10 cellular contexts compared by ENCODE assay signal in the genomic region with DNA sequence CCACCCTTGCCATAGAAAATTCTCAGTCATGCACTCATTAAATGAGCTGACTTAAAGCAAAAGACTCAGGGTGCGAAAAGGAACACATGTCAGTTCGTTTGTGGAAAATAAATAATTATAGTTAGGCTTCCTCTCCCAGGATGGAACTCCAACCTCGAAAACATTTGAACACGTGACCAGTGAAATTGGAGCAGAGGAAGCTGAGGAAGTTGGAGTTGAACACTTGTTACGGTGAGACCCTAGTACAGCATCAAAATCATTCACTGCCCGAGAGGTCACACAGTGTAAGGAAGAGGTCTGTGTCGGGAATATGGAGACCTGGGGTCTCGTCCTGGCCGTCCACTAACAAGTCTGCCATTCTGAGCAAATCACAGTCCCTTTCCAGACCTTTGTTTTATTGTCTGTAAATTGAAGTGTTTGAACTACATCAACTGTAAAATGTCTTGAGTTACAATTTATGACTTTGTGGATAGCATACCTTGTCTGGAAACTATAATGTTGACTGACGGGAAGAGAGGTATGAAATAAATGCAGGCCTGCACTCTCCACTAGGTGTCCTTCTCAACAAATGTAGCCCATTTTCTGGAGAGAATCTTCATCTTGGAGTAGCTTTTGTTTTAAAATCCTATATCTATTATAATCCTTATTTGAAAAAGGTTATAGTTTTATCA. TPM values are rescaled to one million over a fixed set of nuclear protein-coding genes. Genes with fewer than 3 reads are reported as not detected.
A peak's percentile ranks its signal among the peaks of the same experiment; 100 is the strongest.
DNase-seq lines count a peak whose midpoint lies in the region; ATAC-seq, FAIRE-seq and TF ChIP-seq lines count a peak whose summit lies in the region.
"Had no signal": no experiment of that assay in that cellular context is flagged by ENCODE, and none has a peak within 500 bp of the region (broad histone marks: within the 10 kb centered on the region; RNA-seq: fewer than 3 reads in every experiment).

No MANE protein-coding gene starts in this region.

- 83 to 88% (median 83%) methylated on average over 10 of the region's 10 CpGs for WGBS in small intestine, 3 donors

- no peaks in the 10 kb centered on the region for H3K27me3 ChIP-seq in adipocyte (replicated peaks; ENCODE audit: control insufficient read depth, insufficient read depth, low read length)
- no peaks in the 10 kb centered on the region for H3K27me3 ChIP-seq in small intestine (ENCODE audit: control insufficient read depth in 2 of 2, insufficient read depth in 2 of 2, low read length in 2 of 2)

- H3K4me1 ChIP-seq in HEK293 (ENCODE audit: control insufficient read depth, insufficient read depth, low read length) = no peaks in the 10 kb centered on the region
- peaks cover 7% of the 10 kb centered on the region for H3K4me1 ChIP-seq in adipocyte (ENCODE audit: control insufficient read depth, insufficient read depth, low read length)
- no peaks in the 10 kb centered on the region for H3K4me1 ChIP-seq in small intestine (ENCODE audit: control insufficient read depth in 2 of 2, insufficient read depth in 1 of 2, low read depth in 1 of 2, low read length in 1 of 2)

- H3K9me3 ChIP-seq in HEK293 (ENCODE audit: control insufficient read depth, insufficient read depth, low read depth, low read length) (no peaks in the 10 kb centered on the region), adipocyte (ENCODE audit: control insufficient read depth, low read length) (no peaks in the 10 kb centered on the region), small intestine (ENCODE audit: control insufficient read depth, low read depth) (no peaks in the 10 kb centered on the region)

- H3K36me3 ChIP-seq in HEK293 (ENCODE audit: control insufficient read depth in 2 of 2, insufficient read depth in 1 of 2, low read length in 2 of 2) = peaks cover 65 to 80% of the 10 kb centered on the region in 2 experiments
- H3K36me3 ChIP-seq in adipocyte (ENCODE audit: control insufficient read depth, insufficient read depth, low read length, severe bottlenecking) = peaks cover 81% of the 10 kb centered on the region
- H3K36me3 ChIP-seq in small intestine (ENCODE audit: control insufficient read depth in 2 of 2, insufficient read depth in 2 of 2, low read length in 2 of 2) = peaks cover 25 to 32% of the 10 kb centered on the region in 2 donors

- ATAC-seq in GM19467 (IDR thresholded peaks at IDR 0.05; ENCODE audit: unreplicated experiment) (no peak), GM19328 (IDR thresholded peaks at IDR 0.05; ENCODE audit: unreplicated experiment) (no peak)

- H3K9ac ChIP-seq in adipocyte (ENCODE audit: low read length) = no peak overlapping the region

- peak; percentile 17 for TF ChIP-seq CTCF in D721Med (IDR thresholded peaks at IDR 0.05; ENCODE audit: insufficient read depth, missing control alignments)
- no peak for TF ChIP-seq CTCF in HEK293 (tag by site-specific recombination; IDR thresholded peaks at IDR 0.05)

- FAIRE-seq in D721Med (lab: Jason Lieb, UNC) (no peak), small intestine (lab: Jason Lieb, UNC) (no peak)
- FAIRE-seq: endometrium had no signal

- H3K27ac ChIP-seq in HEK293 (ENCODE audit: extremely low read depth, low read depth, low read length) = no peak overlapping the region
- no peak overlapping the region for H3K27ac ChIP-seq in small intestine (ENCODE audit: low read depth in 1 of 2, low read length in 1 of 2)

- CTCF ChIA-PET in HEK293 (lab: Yijun Ruan, JAX) = interaction anchor here (0.6 to 1.7 kb wide), 4 partner anchors 12 to 642 kb away, joined by 3 to 4 read pairs (median 4); no protein-coding TSS in a partner anchor

- POLR2A ChIA-PET in HEK293 (lab: Yijun Ruan, JAX) = interaction anchor here (0.8 to 1.1 kb wide), 2 partner anchors 10 to 681 kb away, joined by 3 to 5 read pairs; partner anchors contain the start of gene WDR59

- DNase-seq in D721Med (ENCODE audit: insufficient read length, low spot score) (no peak), adipocyte (ENCODE audit: low read depth) (peak; percentile 15), mesenteric fat pad (ENCODE audit: low spot score) (peak; percentile 33), NCI-H748 (lab: John Stamatoyannopoulos, UW; ENCODE audit: unreplicated experiment) (no peak), small intestine (no peak)
- DNase-seq: naive B cell had no signal

- H3K4me3 ChIP-seq in HEK293 (ENCODE audit: low read depth, low read length) = no peak overlapping the region
- no peak overlapping the region for H3K4me3 ChIP-seq in adipocyte (ENCODE audit: low read length)
- H3K4me3 ChIP-seq in small intestine (ENCODE audit: low read depth in 1 of 2, low read length in 2 of 2) = no peak overlapping the region

TF ChIP-seq in HEK293, 187 proteins besides CTCF, POLR2A, EP300 and RAD21:
- peak; percentile 52; the same call in 1 of the 2 replicates for TF ChIP-seq ZNF394 (tag by site-specific recombination; IDR thresholded peaks at IDR 0.05; ENCODE audit: borderline replicate concordance)
- TF ChIP-seq KLF9 (tag by site-specific recombination; IDR thresholded peaks at IDR 0.05; ENCODE audit: low read depth) = no peak

RNA-seq across cellular contexts. Expression of gene PSMD7, which starts 7.7 kb away (rescaled TPM):
- 86.5 TPM for total RNA-seq in mesenteric fat pad
- 10 to 100 TPM; 61.7 to 86.7 (median 67.0) TPM for polyA plus RNA-seq in small intestine

Comparison
In these comparisons a context has a peak if more than half of its experiments do, and no peak if none do; other contexts are left out.
1. DNase-seq: peak in adipocyte (single experiment) and mesenteric fat pad (single experiment); none in D721Med (single experiment), NCI-H748 (single experiment) and small intestine (single experiment).